Comparison of ENCODE assay signal across 20 cellular contexts in the genomic region with DNA sequence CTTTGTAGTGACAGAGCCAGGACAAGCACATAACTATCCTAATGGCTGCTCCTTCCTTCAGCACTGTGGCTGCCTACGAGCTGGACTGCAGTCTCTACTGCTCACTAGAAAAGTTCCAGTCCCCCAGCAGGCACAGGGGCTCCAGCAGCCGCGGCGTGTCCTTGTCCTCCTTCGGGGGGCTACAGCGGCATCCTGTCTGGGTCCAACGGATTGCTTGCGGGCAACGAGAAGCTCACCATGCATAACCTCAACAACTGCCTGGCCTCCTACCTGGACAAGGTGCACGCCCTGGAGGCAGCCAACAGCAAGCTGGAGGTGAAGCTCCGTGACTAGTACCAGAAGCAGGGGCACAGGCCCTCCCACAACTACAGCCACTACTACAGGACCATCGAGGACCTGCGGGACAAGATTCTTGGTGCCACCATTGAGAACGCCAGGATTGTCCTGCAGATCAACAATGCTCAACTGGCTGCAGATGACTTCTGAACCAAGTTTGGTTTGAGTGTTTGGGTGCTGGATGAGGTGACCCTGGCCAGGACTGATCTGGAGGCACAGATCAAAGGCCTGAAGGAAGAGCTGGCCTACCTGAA.
DNase-seq lines count a peak whose midpoint lies in the region; ATAC-seq, FAIRE-seq and TF ChIP-seq lines count a peak whose summit lies in the region.
"Had no signal": no experiment of that assay in that cellular context is flagged by ENCODE, and none has a peak within 500 bp of the region (broad histone marks: within the 10 kb centered on the region; RNA-seq: fewer than 3 reads in every experiment).

No MANE protein-coding gene starts in this region.

- ATAC-seq in gastroesophageal sphincter (no peak), HG03469 (IDR thresholded peaks at IDR 0.05; ENCODE audit: unreplicated experiment) (no peak), GM18870 (IDR thresholded peaks at IDR 0.05; ENCODE audit: unreplicated experiment) (no peak)
- ATAC-seq in stimulated activated naive B cell treated with anti-CD40 and anti-IgM and Interleukin-4, amounts not matched to agents 10 μg/mL and 1 μg/mL and 100 μg/mL, for 72 hours (replicated peaks) = no peak
- ATAC-seq: A549; CD8-positive, alpha-beta T cell had no signal

- H3K27me3 Mint-ChIP-seq in nephron progenitor cell (ENCODE audit: low read depth, poor library complexity) (peaks cover under 1% of the 10 kb centered on the region), endodermal cell (ENCODE audit: insufficient read depth) (peaks cover 5% of the 10 kb centered on the region)
- no peaks in the 10 kb centered on the region for H3K27me3 Mint-ChIP-seq in stimulated activated naive B cell treated with anti-CD40 and anti-IgM and Interleukin-4, amounts not matched to agents 10 μg/mL and 1 μg/mL and 100 μg/mL, for 72 hours

- FAIRE-seq in GM12891 (lab: Jason Lieb, UNC) = peak; percentile 5
- FAIRE-seq: A549 had no signal

- TF ChIP-seq EP300 in gastroesophageal sphincter (IDR thresholded peaks at IDR 0.05) = no peak

- no peak for DNase-seq in GM12891 (ENCODE audit: insufficient read length, low spot score)
- DNase-seq in nephron progenitor cell = no peak
- no peak for DNase-seq in stimulated activated naive B cell treated with anti-CD40 and anti-IgM and Interleukin-4, amounts not matched to agents 10 μg/mL and 1 μg/mL and 100 μg/mL, for 72 hours
- no peak for DNase-seq in endodermal cell
- no peak for DNase-seq in DMS153 (lab: John Stamatoyannopoulos, UW)
- DNase-seq: Calu3; CD8-positive, alpha-beta T cell; DMS53; EL; NCI-H1417; NCI-H187; NCI-H2107; NCI-H2227 treated with DMSO at 0.1 percent for 48 hours; SHP77 treated with DMSO at 0.1 percent for 48 hours had no signal

- no peak overlapping the region for H3K9ac ChIP-seq in endodermal cell (ENCODE audit: extremely low read depth, low read length, poor library complexity, severe bottlenecking)
- H3K9ac ChIP-seq: KMS-11 had no signal

- peaks cover 38% of the 10 kb centered on the region for H3K36me3 Mint-ChIP-seq in nephron progenitor cell (ENCODE audit: low read depth)
- peaks cover 14 to 60% of the 10 kb centered on the region in 2 donors for H3K36me3 Mint-ChIP-seq in stimulated activated naive B cell treated with anti-CD40 and anti-IgM and Interleukin-4, amounts not matched to agents 10 μg/mL and 1 μg/mL and 100 μg/mL, for 72 hours
- no peaks in the 10 kb centered on the region for H3K36me3 Mint-ChIP-seq in endodermal cell (ENCODE audit: low read depth)
- H3K36me3 Mint-ChIP-seq: CD8-positive, alpha-beta T cell had no signal

- no peak overlapping the region for H3K4me3 ChIP-seq in gastroesophageal sphincter
- H3K4me3 ChIP-seq in endodermal cell (ENCODE audit: low read length) = no peak overlapping the region
- H3K4me3 ChIP-seq: A549 had no signal

- H3K9me3 Mint-ChIP-seq in nephron progenitor cell (peaks cover 45% of the 10 kb centered on the region), endodermal cell (peaks cover 13% of the 10 kb centered on the region)
- H3K9me3 Mint-ChIP-seq in stimulated activated naive B cell treated with anti-CD40 and anti-IgM and Interleukin-4, amounts not matched to agents 10 μg/mL and 1 μg/mL and 100 μg/mL, for 72 hours = peaks cover 3 to 7% of the 10 kb centered on the region in 2 donors
- H3K9me3 Mint-ChIP-seq: CD8-positive, alpha-beta T cell had no signal

- H3K27ac ChIP-seq in gastroesophageal sphincter (peak overlapping the region in 3 of 4 donors; percentile 78 to 84 (median 80)), endodermal cell (ENCODE audit: low read depth, low read length) (no peak overlapping the region)
- H3K27ac ChIP-seq: A549, HL-60, KMS-11 had no signal

- peak overlapping the region; percentile 98 for H3K27ac Mint-ChIP-seq in nephron progenitor cell
- peak overlapping the region; percentile 77 for H3K27ac Mint-ChIP-seq in stimulated activated naive B cell treated with anti-CD40 and anti-IgM and Interleukin-4, amounts not matched to agents 10 μg/mL and 1 μg/mL and 100 μg/mL, for 72 hours
- H3K27ac Mint-ChIP-seq in endodermal cell = no peak overlapping the region
- H3K27ac Mint-ChIP-seq: CD8-positive, alpha-beta T cell had no signal

- TF ChIP-seq POLR2A in GM12891 (IDR thresholded peaks at IDR 0.05; ENCODE audit: low read depth, low read length) = no peak
- no peak for TF ChIP-seq POLR2A in gastroesophageal sphincter (IDR thresholded peaks at IDR 0.05)

- H3K9me3 ChIP-seq in gastroesophageal sphincter (no peaks in the 10 kb centered on the region), endodermal cell (ENCODE audit: control insufficient read depth, low read length) (peaks cover 5% of the 10 kb centered on the region)
- H3K9me3 ChIP-seq: A549 had no signal

- H3K4me1 ChIP-seq in gastroesophageal sphincter = peaks cover 0 to 44% (median 21%) of the 10 kb centered on the region in 3 donors
- H3K4me1 ChIP-seq in endodermal cell (ENCODE audit: control insufficient read depth, insufficient read depth, low read length) = peaks cover 3% of the 10 kb centered on the region
- H3K4me1 ChIP-seq: A549 had no signal

- 83% methylated on average over 4 of the region's 14 CpGs; no CpG with 5 or more reads in 1 of the 2 donors for WGBS in gastroesophageal sphincter (ENCODE audit: low coverage in 1 of 2), 2 donors
- WGBS in endodermal cell (ENCODE audit: insufficient coverage in 1 of 2, insufficient read length in 1 of 2), 2 experiments = 97 to 99% methylated on average over 7 to 14 of the region's 14 CpGs

- H3K36me3 ChIP-seq in gastroesophageal sphincter (no peaks in the 10 kb centered on the region), endodermal cell (ENCODE audit: control insufficient read depth, insufficient read depth, low read length) (no peaks in the 10 kb centered on the region)

- H3K4me1 Mint-ChIP-seq in nephron progenitor cell (peaks cover 54% of the 10 kb centered on the region), endodermal cell (peaks cover 12% of the 10 kb centered on the region)
- H3K4me1 Mint-ChIP-seq in stimulated activated naive B cell treated with anti-CD40 and anti-IgM and Interleukin-4, amounts not matched to agents 10 μg/mL and 1 μg/mL and 100 μg/mL, for 72 hours = peaks cover 44 to 52% of the 10 kb centered on the region in 2 donors

- TF ChIP-seq CTCF in gastroesophageal sphincter (IDR thresholded peaks at IDR 0.05) (no peak), nephron progenitor cell (IDR thresholded peaks at IDR 0.05) (no peak), endodermal cell (conservative IDR thresholded peaks at IDR 0.05) (no peak)

- H3K4me3 Mint-ChIP-seq in nephron progenitor cell (peak overlapping the region; percentile 31), endodermal cell (no peak overlapping the region)
- H3K4me3 Mint-ChIP-seq in stimulated activated naive B cell treated with anti-CD40 and anti-IgM and Interleukin-4, amounts not matched to agents 10 μg/mL and 1 μg/mL and 100 μg/mL, for 72 hours = no peak overlapping the region
- H3K4me3 Mint-ChIP-seq: CD8-positive, alpha-beta T cell had no signal

- H3K27me3 ChIP-seq in gastroesophageal sphincter (no peaks in the 10 kb centered on the region), endodermal cell (ENCODE audit: control insufficient read depth, insufficient read depth, low read length, poor library complexity, severe bottlenecking) (no peaks in the 10 kb centered on the region)

TF ChIP-seq in GM12891, 5 proteins besides CTCF, POLR2A, EP300 and RAD21:
- TF ChIP-seq TAF1 (IDR thresholded peaks at IDR 0.05; ENCODE audit: low read depth, low read length) (no peak), SPI1 (IDR thresholded peaks at IDR 0.05; ENCODE audit: low read depth, low read length) (no peak), POU2F2 (IDR thresholded peaks at IDR 0.05; ENCODE audit: low read depth, low read length) (no peak), PAX5 (IDR thresholded peaks at IDR 0.05; ENCODE audit: insufficient read depth, low read length, severe bottlenecking) (no peak), POLR2AphosphoS5 (IDR thresholded peaks at IDR 0.05; ENCODE audit: low read depth, low read length) (no peak)
